In genomic region chr3:152365126-152365525, GRCh38 we compare ENCODE assay signal across 25 cellular contexts.
A peak's percentile ranks its signal among the peaks of the same experiment; 100 is the strongest.
DNase-seq lines count a peak whose midpoint lies in the region; ATAC-seq, FAIRE-seq and TF ChIP-seq lines count a peak whose summit lies in the region.
"Had no signal": no experiment of that assay in that cellular context is flagged by ENCODE, and none has a peak within 500 bp of the region (broad histone marks: within the 10 kb centered on the region; RNA-seq: fewer than 3 reads in every experiment).

No MANE protein-coding gene starts in this region.

- H3K4me2 ChIP-seq in keratinocyte (ENCODE audit: control insufficient read depth, extremely low read depth, insufficient read depth, low read depth, low read length), result no peak overlapping the region

- no peak for TF ChIP-seq CTCF in keratinocyte (optimal IDR thresholded peaks at IDR 0.05 in 1 of 3, IDR thresholded peaks at IDR 0.05 in 1 of 3, conservative IDR thresholded peaks at IDR 0.05 in 1 of 3; ENCODE audit: extremely low read depth in 1 of 3, insufficient read depth in 2 of 3, low read length in 3 of 3)
- TF ChIP-seq CTCF in endodermal cell (conservative IDR thresholded peaks at IDR 0.05), result no peak

- no peak for ATAC-seq in T-helper 17 cell
- ATAC-seq in stimulated activated memory B cell treated with anti-CD40 and anti-IgM and Interleukin-4, amounts not matched to agents 10 μg/mL and 1 μg/mL and 100 μg/mL, for 72 hours, result no peak
- ATAC-seq: WTC11 had no signal

- peaks cover 74% of the 10 kb centered on the region for H3K79me2 ChIP-seq in keratinocyte (ENCODE audit: control insufficient read depth, insufficient read depth, low read length)

- no peaks in the 10 kb centered on the region for H3K27me3 Mint-ChIP-seq in CD8-positive, alpha-beta memory T cell
- H3K27me3 Mint-ChIP-seq in T-helper 17 cell (no peaks in the 10 kb centered on the region), endodermal cell (ENCODE audit: insufficient read depth) (peaks cover 6% of the 10 kb centered on the region)
- no peaks in the 10 kb centered on the region for H3K27me3 Mint-ChIP-seq in stimulated activated memory B cell treated with anti-CD40 and anti-IgM and Interleukin-4, amounts not matched to agents 10 μg/mL and 1 μg/mL and 100 μg/mL, for 72 hours
- no peaks in the 10 kb centered on the region for H3K27me3 Mint-ChIP-seq in activated T-helper 2 cell treated with anti-CD3 and anti-CD28 coated beads, Interferon-gamma antibody, Interleukin-2, Interleukin-4, amounts not matched to agents 10 μg/mL and 5 μg/mL and 100 μg/mL, durations not matched to agents 14 hours and 24 hours and 36 hours (ENCODE audit: low read depth)
- H3K27me3 Mint-ChIP-seq: activated naive CD8-positive, alpha-beta T cell treated with anti-CD3 and anti-CD28 coated beads for 36 hours; brain; stimulated activated naive B cell treated with anti-CD40 and anti-IgM and Interleukin-4, amounts not matched to agents 10 μg/mL and 1 μg/mL and 100 μg/mL, for 72 hours had no signal

- POLR2A ChIA-PET in CD8-positive, alpha-beta memory T cell (lab: Charles Lee), result no interaction called here

- FAIRE-seq in keratinocyte (lab: Jason Lieb, UNC), result no peak
- no peak for FAIRE-seq in RCC 7860 (lab: Jason Lieb, UNC)
- FAIRE-seq: endometrium had no signal

- H3K4me1 Mint-ChIP-seq in CD8-positive, alpha-beta memory T cell, result peaks cover 76 to 95% (median 88%) of the 10 kb centered on the region in 3 donors
- H3K4me1 Mint-ChIP-seq in T-helper 17 cell (peaks cover 63% of the 10 kb centered on the region), endodermal cell (no peaks in the 10 kb centered on the region)
- peaks cover 61% of the 10 kb centered on the region for H3K4me1 Mint-ChIP-seq in stimulated activated memory B cell treated with anti-CD40 and anti-IgM and Interleukin-4, amounts not matched to agents 10 μg/mL and 1 μg/mL and 100 μg/mL, for 72 hours
- H3K4me1 Mint-ChIP-seq in activated T-helper 2 cell treated with anti-CD3 and anti-CD28 coated beads, Interferon-gamma antibody, Interleukin-2, Interleukin-4, amounts not matched to agents 10 μg/mL and 5 μg/mL and 100 μg/mL, durations not matched to agents 14 hours and 24 hours and 36 hours (ENCODE audit: low read depth), result peaks cover 51% of the 10 kb centered on the region

- H3K4me3 ChIP-seq in CD8-positive, alpha-beta memory T cell (ENCODE audit: low read length), result no peak overlapping the region
- no peak overlapping the region for H3K4me3 ChIP-seq in keratinocyte (ENCODE audit: control insufficient read depth in 2 of 3, extremely low read depth in 1 of 3, insufficient read depth in 2 of 3, low read depth in 1 of 3, low read length in 3 of 3)
- no peak overlapping the region for H3K4me3 ChIP-seq in endodermal cell (ENCODE audit: low read length)
- H3K4me3 ChIP-seq: skin epidermis, thoracic aorta had no signal

- 75 to 100% methylated on average over 1 to 2 of the region's 2 CpGs for WGBS in endodermal cell (ENCODE audit: insufficient coverage in 1 of 2, insufficient read length in 1 of 2), 2 experiments

- H4K20me1 ChIP-seq in keratinocyte (ENCODE audit: control insufficient read depth, extremely low read depth, insufficient read depth, low read length), result no peaks in the 10 kb centered on the region

- H3K27ac Mint-ChIP-seq in CD8-positive, alpha-beta memory T cell, result peak overlapping the region in 6 of 8 donors; percentile 3 to 78 (median 40)
- H3K27ac Mint-ChIP-seq in T-helper 17 cell (peak overlapping the region; percentile 81), endodermal cell (no peak overlapping the region)
- H3K27ac Mint-ChIP-seq in stimulated activated memory B cell treated with anti-CD40 and anti-IgM and Interleukin-4, amounts not matched to agents 10 μg/mL and 1 μg/mL and 100 μg/mL, for 72 hours, result peak overlapping the region; percentile 55
- H3K27ac Mint-ChIP-seq in activated T-helper 2 cell treated with anti-CD3 and anti-CD28 coated beads, Interferon-gamma antibody, Interleukin-2, Interleukin-4, amounts not matched to agents 10 μg/mL and 5 μg/mL and 100 μg/mL, durations not matched to agents 14 hours and 24 hours and 36 hours, result no peak overlapping the region
- H3K27ac Mint-ChIP-seq: stimulated activated naive B cell treated with anti-CD40 and anti-IgM and Interleukin-4, amounts not matched to agents 10 μg/mL and 1 μg/mL and 100 μg/mL, for 72 hours; WTC11 had no signal

- H3K9me3 ChIP-seq in CD8-positive, alpha-beta memory T cell (ENCODE audit: low read length), result no peaks in the 10 kb centered on the region
- H3K9me3 ChIP-seq in T-helper 17 cell (ENCODE audit: control insufficient read depth, low read length, poor library complexity, severe bottlenecking) (no peaks in the 10 kb centered on the region), keratinocyte (ENCODE audit: control insufficient read depth, low read depth, low read length) (no peaks in the 10 kb centered on the region), endodermal cell (ENCODE audit: control insufficient read depth, low read length) (no peaks in the 10 kb centered on the region)
- H3K9me3 ChIP-seq: thoracic aorta had no signal

- H3K36me3 ChIP-seq in CD8-positive, alpha-beta memory T cell (ENCODE audit: insufficient read depth, low read length), result peaks cover 12% of the 10 kb centered on the region
- no peaks in the 10 kb centered on the region for H3K36me3 ChIP-seq in keratinocyte (ENCODE audit: control insufficient read depth in 2 of 2, extremely low read depth in 1 of 2, insufficient read depth in 2 of 2, low read length in 2 of 2)
- no peaks in the 10 kb centered on the region for H3K36me3 ChIP-seq in endodermal cell (ENCODE audit: control insufficient read depth, insufficient read depth, low read length)
- H3K36me3 ChIP-seq: thoracic aorta had no signal

- H3K27me3 ChIP-seq in CD8-positive, alpha-beta memory T cell (ENCODE audit: insufficient read depth, low read length, poor library complexity, severe bottlenecking), result no peaks in the 10 kb centered on the region
- H3K27me3 ChIP-seq in keratinocyte (ENCODE audit: control insufficient read depth, extremely low read depth, insufficient read depth, low read length) (no peaks in the 10 kb centered on the region), endodermal cell (ENCODE audit: control insufficient read depth, insufficient read depth, low read length, poor library complexity, severe bottlenecking) (no peaks in the 10 kb centered on the region)

- intact Hi-C loops in activated T-helper 2 cell treated with anti-CD3 and anti-CD28 coated beads, Interferon-gamma antibody, Interleukin-2, Interleukin-4, amounts not matched to agents 10 μg/mL and 5 μg/mL and 100 μg/mL, durations not matched to agents 14 hours and 24 hours and 36 hours (cut with micrococcal nuclease), result no loop called here

- peaks cover 4 to 7% (median 5%) of the 10 kb centered on the region in 5 donors for H3K9me3 Mint-ChIP-seq in CD8-positive, alpha-beta memory T cell
- H3K9me3 Mint-ChIP-seq in stimulated activated memory B cell treated with anti-CD40 and anti-IgM and Interleukin-4, amounts not matched to agents 10 μg/mL and 1 μg/mL and 100 μg/mL, for 72 hours, result peaks cover 3% of the 10 kb centered on the region
- H3K9me3 Mint-ChIP-seq in endodermal cell, result peaks cover 11% of the 10 kb centered on the region
- peaks cover 15% of the 10 kb centered on the region for H3K9me3 Mint-ChIP-seq in activated T-helper 2 cell treated with anti-CD3 and anti-CD28 coated beads, Interferon-gamma antibody, Interleukin-2, Interleukin-4, amounts not matched to agents 10 μg/mL and 5 μg/mL and 100 μg/mL, durations not matched to agents 14 hours and 24 hours and 36 hours

- DNase-seq in CD8-positive, alpha-beta memory T cell, result no peak
- no peak for DNase-seq in T-helper 17 cell
- DNase-seq in keratinocyte (ENCODE audit: low read depth, low spot score), result no peak
- DNase-seq in endodermal cell, result no peak
- no peak for DNase-seq in RCC 7860 (ENCODE audit: low spot score)
- no peak for DNase-seq in activated T-helper 2 cell treated with anti-CD3 and anti-CD28 coated beads, Interferon-gamma antibody, Interleukin-2, Interleukin-4, amounts not matched to agents 10 μg/mL and 5 μg/mL and 100 μg/mL, durations not matched to agents 14 hours and 24 hours and 36 hours (ENCODE audit: low spot score)
- DNase-seq: activated CD4-positive, alpha-beta T cell treated with anti-CD3 and anti-CD28 coated beads, Interleukin-2, amount 50 U/mL, for 4 hours; activated naive CD8-positive, alpha-beta T cell treated with anti-CD3 and anti-CD28 coated beads for 36 hours; activated T-cell treated with anti-CD3 and anti-CD28 coated beads, Interleukin-2, amount 50 U/mL, for 48 hours; COR-L47; Kasumi-1; NCI-H2029; NCI-H226; OCI-M1; Right ventricle myocardium superior; stimulated activated CD4-positive, alpha-beta T cell treated with anti-CD3 and anti-CD28 coated beads, Interleukin-2, amount 100 ng/mL, for 24 hours; stimulated activated naive B cell treated with anti-CD40 and anti-IgM and Interleukin-4, amounts not matched to agents 10 μg/mL and 1 μg/mL and 100 μg/mL, for 72 hours; T1000 had no signal

- peaks cover 22 to 84% (median 37%) of the 10 kb centered on the region in 3 donors for H3K36me3 Mint-ChIP-seq in CD8-positive, alpha-beta memory T cell
- H3K36me3 Mint-ChIP-seq in T-helper 17 cell (ENCODE audit: low read depth) (peaks cover 6% of the 10 kb centered on the region), endodermal cell (ENCODE audit: low read depth) (no peaks in the 10 kb centered on the region)
- peaks cover 76% of the 10 kb centered on the region for H3K36me3 Mint-ChIP-seq in stimulated activated memory B cell treated with anti-CD40 and anti-IgM and Interleukin-4, amounts not matched to agents 10 μg/mL and 1 μg/mL and 100 μg/mL, for 72 hours
- H3K36me3 Mint-ChIP-seq in activated T-helper 2 cell treated with anti-CD3 and anti-CD28 coated beads, Interferon-gamma antibody, Interleukin-2, Interleukin-4, amounts not matched to agents 10 μg/mL and 5 μg/mL and 100 μg/mL, durations not matched to agents 14 hours and 24 hours and 36 hours (ENCODE audit: low read depth), result peaks cover 84% of the 10 kb centered on the region

- no peak overlapping the region for H3K27ac ChIP-seq in CD8-positive, alpha-beta memory T cell (ENCODE audit: low read depth, low read length)
- H3K27ac ChIP-seq in keratinocyte (ENCODE audit: control insufficient read depth, insufficient read depth, low read length) (peak overlapping the region; percentile 13), endodermal cell (ENCODE audit: low read depth, low read length) (no peak overlapping the region)
- H3K27ac ChIP-seq: skin epidermis had no signal

- H3K9ac ChIP-seq in keratinocyte (ENCODE audit: control insufficient read depth, extremely low read depth, insufficient read depth, low read length) (no peak overlapping the region), endodermal cell (ENCODE audit: extremely low read depth, low read length, poor library complexity, severe bottlenecking) (no peak overlapping the region)

- peaks cover 4% of the 10 kb centered on the region for H3K9me1 ChIP-seq in keratinocyte (ENCODE audit: control insufficient read depth, extremely low read depth, insufficient read depth, low read length)

- H3K4me3 Mint-ChIP-seq in CD8-positive, alpha-beta memory T cell, result peak overlapping the region in 3 of 7 donors; percentile 4 to 10 (median 10)
- H3K4me3 Mint-ChIP-seq in T-helper 17 cell (peak overlapping the region; percentile 21), endodermal cell (no peak overlapping the region)
- H3K4me3 Mint-ChIP-seq in stimulated activated memory B cell treated with anti-CD40 and anti-IgM and Interleukin-4, amounts not matched to agents 10 μg/mL and 1 μg/mL and 100 μg/mL, for 72 hours, result no peak overlapping the region
- no peak overlapping the region for H3K4me3 Mint-ChIP-seq in activated T-helper 2 cell treated with anti-CD3 and anti-CD28 coated beads, Interferon-gamma antibody, Interleukin-2, Interleukin-4, amounts not matched to agents 10 μg/mL and 5 μg/mL and 100 μg/mL, durations not matched to agents 14 hours and 24 hours and 36 hours (ENCODE audit: low read depth)
- H3K4me3 Mint-ChIP-seq: activated naive CD8-positive, alpha-beta T cell treated with anti-CD3 and anti-CD28 coated beads for 36 hours; brain; neural crest cell; stimulated activated naive B cell treated with anti-CD40 and anti-IgM and Interleukin-4, amounts not matched to agents 10 μg/mL and 1 μg/mL and 100 μg/mL, for 72 hours; WTC11 had no signal

- H3K4me1 ChIP-seq in CD8-positive, alpha-beta memory T cell (ENCODE audit: insufficient read depth, low read length), result peaks cover 38% of the 10 kb centered on the region
- H3K4me1 ChIP-seq in keratinocyte (ENCODE audit: control insufficient read depth, extremely low read depth, insufficient read depth, low read length), result peaks cover 16% of the 10 kb centered on the region
- no peaks in the 10 kb centered on the region for H3K4me1 ChIP-seq in endodermal cell (ENCODE audit: control insufficient read depth, insufficient read depth, low read length)

- no peak overlapping the region for H2AFZ ChIP-seq in keratinocyte (ENCODE audit: control insufficient read depth, low read length)

- dilution Hi-C loops in keratinocyte (cut with MboI; ENCODE audit: extremely low pct_ligation_motif_present, low sequenced_read_pairs), result no loop called here

- CTCF ChIA-PET in CD8-positive, alpha-beta memory T cell (lab: Charles Lee), result no interaction called here

Comparison
In these comparisons a context has a peak if more than half of its experiments do, and no peak if none do; other contexts are left out.
1. H3K27ac Mint-ChIP-seq: peak in CD8-positive, alpha-beta memory T cell (6 of 8), T-helper 17 cell (single experiment) and stimulated activated memory B cell treated with anti-CD40 and anti-IgM and Interleukin-4, amounts not matched to agents 10 μg/mL and 1 μg/mL and 100 μg/mL, for 72 hours (single experiment); none in endodermal cell (single experiment) and activated T-helper 2 cell treated with anti-CD3 and anti-CD28 coated beads, Interferon-gamma antibody, Interleukin-2, Interleukin-4, amounts not matched to agents 10 μg/mL and 5 μg/mL and 100 μg/mL, durations not matched to agents 14 hours and 24 hours and 36 hours (single experiment).